8 cellular contexts compared by ENCODE assay signal in the genomic region with DNA sequence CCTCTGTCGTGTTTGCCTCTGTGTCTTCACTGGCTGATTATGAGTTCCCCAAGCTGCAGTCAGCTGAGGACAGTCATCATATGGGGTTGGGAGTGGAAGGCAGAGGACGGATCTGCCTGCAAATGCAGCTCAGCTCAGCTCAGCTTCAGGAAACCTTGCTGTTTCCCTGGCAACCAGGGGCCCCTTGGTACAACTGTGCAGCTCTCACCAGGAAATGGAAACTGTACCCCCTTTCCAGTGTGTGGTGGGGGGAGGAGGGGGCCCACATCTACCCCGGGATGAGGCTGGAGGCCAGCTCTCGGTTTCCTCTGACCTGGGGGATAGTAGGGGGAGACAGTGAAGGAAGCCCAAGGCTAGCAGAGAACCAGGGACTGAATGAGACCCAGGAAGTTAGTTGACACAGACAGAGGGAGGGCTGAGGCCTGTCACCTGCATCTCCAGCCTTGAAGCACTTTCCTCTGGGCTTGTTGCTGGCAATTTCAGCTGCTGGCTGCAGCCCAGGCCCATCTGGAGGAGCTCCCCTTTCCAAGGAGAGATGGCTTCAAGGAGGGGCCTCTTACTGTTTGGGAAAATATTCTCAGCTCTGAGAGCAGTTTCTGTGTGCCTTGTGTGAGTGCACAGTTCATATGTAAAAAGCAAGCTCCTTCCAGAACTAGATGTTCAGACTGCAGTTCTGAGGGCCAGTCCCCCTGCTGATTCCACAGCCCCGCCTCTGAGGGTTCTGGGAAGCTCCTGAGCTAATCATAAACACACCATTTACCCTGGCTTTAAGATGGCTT. TPM values are rescaled to one million over a fixed set of nuclear protein-coding genes. Genes with fewer than 3 reads are reported as not detected.
DNase-seq lines count a peak whose midpoint lies in the region; ATAC-seq lines count a peak whose summit lies in the region.

No MANE protein-coding gene starts in this region.

- H3K9me3 ChIP-seq in trophoblast cell (ENCODE audit: insufficient read depth, low read depth, low read length): no peaks in the 10 kb centered on the region

- WGBS in trophoblast cell (ENCODE audit: extremely low coverage, insufficient coverage, insufficient read length): no CpG with 5 or more reads among the region's 5 CpGs

- no peaks in the 10 kb centered on the region for H3K79me1 ChIP-seq in trophoblast cell (ENCODE audit: low read length)

- H3K27ac ChIP-seq in trophoblast cell (ENCODE audit: low read depth, low read length): no peak overlapping the region

- H2AK5ac ChIP-seq in trophoblast cell (ENCODE audit: low read length): no peak overlapping the region

- no peak overlapping the region for H2BK5ac ChIP-seq in trophoblast cell (ENCODE audit: low read depth, low read length, poor library complexity)

- no peak overlapping the region for H3K9ac ChIP-seq in trophoblast cell (ENCODE audit: low read length)

- no peak overlapping the region for H3K18ac ChIP-seq in trophoblast cell (ENCODE audit: low read length)

- no peak overlapping the region for H4K91ac ChIP-seq in trophoblast cell (ENCODE audit: low read depth, low read length)

- H3K23ac ChIP-seq in trophoblast cell (ENCODE audit: low read length): no peak overlapping the region

- no peak overlapping the region for H4K8ac ChIP-seq in trophoblast cell (ENCODE audit: low read depth, low read length)

- no peak overlapping the region for H3K4ac ChIP-seq in trophoblast cell (ENCODE audit: low read depth, low read length)

- no peak overlapping the region for H3K14ac ChIP-seq in trophoblast cell (ENCODE audit: low read length)

- DNase-seq in NOMO-1 treated with DMSO at 0.1 percent for 48 hours (lab: John Stamatoyannopoulos, UW; ENCODE audit: unreplicated experiment) (peak; percentile 90), Right ventricle myocardium superior (peak; percentile 67), smooth muscle cell of the brain vasculature (ENCODE audit: low read depth, low spot score) (peak; percentile 78), trophoblast cell (no peak), kidney tubule cell (ENCODE audit: low spot score) (no peak)
- DNase-seq in activated effector memory CD4-positive, alpha-beta T cell treated with Interleukin-2 at 50 U/mL for 16 hours: peak; percentile 61

- ATAC-seq in GM18502 (IDR thresholded peaks at IDR 0.05; ENCODE audit: poor library complexity, unreplicated experiment) (peak; percentile 62), HG02588 (IDR thresholded peaks at IDR 0.05; ENCODE audit: unreplicated experiment) (peak; percentile 46), Right ventricle myocardium superior (ENCODE audit: poor library complexity) (peak; percentile 44)

- no peak overlapping the region for H2AFZ ChIP-seq in trophoblast cell (ENCODE audit: insufficient read depth, low read length, poor library complexity)

- H4K12ac ChIP-seq in trophoblast cell (ENCODE audit: low read depth, low read length): no peak overlapping the region

- no peak overlapping the region for H3K4me2 ChIP-seq in trophoblast cell (ENCODE audit: low read length)

- peaks cover 7 to 11% of the 10 kb centered on the region in 2 experiments for H3K4me1 ChIP-seq in trophoblast cell (ENCODE audit: control insufficient read depth in 1 of 2, insufficient read depth in 2 of 2, low read length in 2 of 2)

- H2BK12ac ChIP-seq in trophoblast cell (ENCODE audit: low read length): no peak overlapping the region

- H2BK120ac ChIP-seq in trophoblast cell (ENCODE audit: insufficient read depth, low read length, poor library complexity): no peak overlapping the region

- intact Hi-C loops in Right ventricle myocardium superior (cut with DNase I): no loop called here

- no peak overlapping the region for H3K4me3 ChIP-seq in trophoblast cell (ENCODE audit: low read depth, low read length)

- no peaks in the 10 kb centered on the region for H3K79me2 ChIP-seq in trophoblast cell (ENCODE audit: control insufficient read depth, insufficient read depth, low read length, poor library complexity)

- H3K27me3 ChIP-seq in trophoblast cell (ENCODE audit: insufficient read depth, low read length): no peaks in the 10 kb centered on the region

- peaks cover 7 to 9% of the 10 kb centered on the region in 2 experiments for H3K36me3 ChIP-seq in trophoblast cell (ENCODE audit: control insufficient read depth in 1 of 2, insufficient read depth in 2 of 2, low read length in 2 of 2)

RNA-seq across cellular contexts. Expression of a gene that starts 6.9 kb away (rescaled TPM):
- 202 TPM for total RNA-seq in Right ventricle myocardium superior
- 81.4 and 88.5 TPM in 2 replicates for polyA plus RNA-seq in trophoblast cell (2013)

Comparison
In these comparisons a context has a peak if more than half of its experiments do, and no peak if none do; other contexts are left out.
1. DNase-seq: peak in NOMO-1 treated with DMSO at 0.1 percent for 48 hours (single experiment), activated effector memory CD4-positive, alpha-beta T cell treated with Interleukin-2 at 50 U/mL for 16 hours (single experiment), Right ventricle myocardium superior (single experiment) and smooth muscle cell of the brain vasculature (single experiment); none in trophoblast cell (0 of 2) and kidney tubule cell (single experiment).
2. Peak in every context shown above with its lines, with median percentiles within 50 percentile points of each other: ATAC-seq.